ENCODE assay signal across 8 cellular contexts in the genomic region with DNA sequence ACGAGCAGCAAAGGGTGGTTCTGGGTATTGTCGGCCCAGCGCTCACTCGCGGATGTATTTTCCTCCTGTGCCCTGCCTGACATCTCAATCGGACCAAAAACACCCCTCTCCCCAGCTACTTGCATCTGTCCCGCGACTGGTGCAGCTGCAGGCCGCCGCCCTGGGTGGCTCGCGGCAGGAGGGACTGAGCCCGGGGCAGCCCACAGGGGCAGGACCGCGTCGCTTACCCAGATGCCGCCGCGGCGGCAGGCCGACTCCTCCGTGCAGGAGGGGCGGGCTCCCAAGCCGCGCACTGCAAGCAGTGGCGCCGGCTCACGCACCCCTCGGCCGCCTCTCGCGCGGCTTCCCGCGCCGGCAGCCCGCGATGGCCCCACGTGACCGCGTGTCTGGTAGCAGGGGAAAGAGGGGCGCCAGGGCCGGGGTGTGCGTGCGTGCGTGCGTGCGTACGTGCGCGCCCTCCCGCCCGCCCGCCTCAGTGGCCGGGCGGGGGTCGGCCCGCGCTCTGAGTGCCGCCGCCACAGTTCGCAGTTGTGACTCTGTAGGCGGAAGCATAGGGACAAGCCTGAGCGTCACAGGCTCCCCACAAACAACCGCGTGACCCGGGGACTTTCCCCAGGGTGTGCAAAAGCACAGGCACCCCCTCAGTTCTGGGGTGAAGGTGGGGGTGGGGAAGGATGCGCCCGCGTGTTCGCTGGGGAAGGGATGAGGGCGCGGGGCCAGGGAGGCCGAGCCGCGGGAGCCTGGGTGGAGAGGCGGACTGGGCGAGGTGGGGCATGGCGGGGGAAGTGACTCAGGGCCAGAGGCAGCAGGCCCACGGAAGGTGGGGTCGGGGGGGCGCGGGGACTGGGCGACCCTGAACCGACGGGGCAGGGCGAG. TPM values are rescaled to one million over a fixed set of nuclear protein-coding genes. Genes with fewer than 3 reads are reported as not detected.
DNase-seq lines count a peak whose midpoint lies in the region; ATAC-seq and TF ChIP-seq lines count a peak whose summit lies in the region.

Gene ZBTB25 (minus strand): TSS at position 405 of the 876 bp plus-strand sequence. CDS start 13,305 bp downstream, outside the sequence.

- H3K4me1 ChIP-seq in colonic mucosa, result peaks cover 35% of the 10 kb centered on the region

- H3K9me3 Mint-ChIP-seq in activated CD4-positive, alpha-beta T cell treated with anti-CD3 and anti-CD28 coated beads, Interleukin-2, amount 10 ng/mL, durations not matched to agents 24 days and 14 days, result no peaks in the 10 kb centered on the region

- H3K36me3 Mint-ChIP-seq in activated CD4-positive, alpha-beta T cell treated with anti-CD3 and anti-CD28 coated beads, Interleukin-2, amount 10 ng/mL, durations not matched to agents 24 days and 14 days (ENCODE audit: low read depth), result peaks cover 37% of the 10 kb centered on the region

- H3K9ac ChIP-seq in colonic mucosa (ENCODE audit: low read depth in 2 of 2, low read length in 2 of 2), result peak within 1 kb of the TSS; percentile 97 to 100

- peak within 1 kb of the TSS; percentile 83 for H3K4me3 ChIP-seq in BJ (ENCODE audit: low read depth, low read length)
- peak within 1 kb of the TSS; percentile 78 for H3K4me3 ChIP-seq in colonic mucosa

- CTCF ChIA-PET in BJ (lab: Yijun Ruan, JAX), result interaction anchor here (0.7 to 3.2 kb wide), 6 partner anchors 74 to 139 kb away, joined by 3 to 12 read pairs (median 4); no protein-coding TSS in a partner anchor

- ATAC-seq in HG03457 (IDR thresholded peaks at IDR 0.05; ENCODE audit: unreplicated experiment), result peak; percentile 50
- peak; percentile 75 for ATAC-seq in left lobe of liver

- peaks cover 56% of the 10 kb centered on the region for H3K4me1 Mint-ChIP-seq in activated CD4-positive, alpha-beta T cell treated with anti-CD3 and anti-CD28 coated beads, Interleukin-2, amount 10 ng/mL, durations not matched to agents 24 days and 14 days

- H3K4me3 Mint-ChIP-seq in activated CD4-positive, alpha-beta T cell treated with anti-CD3 and anti-CD28 coated beads, Interleukin-2, amount 10 ng/mL, durations not matched to agents 24 days and 14 days, result peak within 1 kb of the TSS; percentile 94

- intact Hi-C loops in activated CD4-positive, alpha-beta T cell treated with anti-CD3 and anti-CD28 coated beads, Interleukin-2, amount 10 ng/mL, durations not matched to agents 24 days and 14 days (cut with micrococcal nuclease), result loop anchor here (1.0 to 5.0 kb wide), 5 partner anchors 8 to 165 kb away; partner anchors contain the start of genes AKAP5, HSPA2 and MTHFD1
- intact Hi-C loops in colonic mucosa (cut with DNase I), result no loop called here

- no peaks in the 10 kb centered on the region for H3K9me3 ChIP-seq in colonic mucosa

- TF ChIP-seq CTCF in BJ (IDR thresholded peaks at IDR 0.05; ENCODE audit: insufficient read depth, low read depth, low read length) (no peak), colonic mucosa (IDR thresholded peaks at IDR 0.05) (no peak)

- peak within 1 kb of the TSS; percentile 100 for H3K27ac Mint-ChIP-seq in activated CD4-positive, alpha-beta T cell treated with anti-CD3 and anti-CD28 coated beads, Interleukin-2, amount 10 ng/mL, durations not matched to agents 24 days and 14 days

- no peaks in the 10 kb centered on the region for H3K36me3 ChIP-seq in BJ (ENCODE audit: control insufficient read depth, insufficient read depth, low read length)
- no peaks in the 10 kb centered on the region for H3K36me3 ChIP-seq in colonic mucosa

- POLR2A ChIA-PET in BJ (lab: Charles Lee), result interaction anchor here (0.6 to 1.0 kb wide), 5 partner anchors 17 to 411 kb away, joined by 3 to 22 read pairs (median 8); no protein-coding TSS in a partner anchor

- peak within 1 kb of the TSS; percentile 100 for H3K27ac ChIP-seq in colonic mucosa

- DNase-seq in BJ (ENCODE audit: low read depth), result peak; percentile 71
- DNase-seq in GM19240 (ENCODE audit: insufficient read length, low spot score), result peak; percentile 25
- peak; percentile 71 to 94 for DNase-seq in NCI-H526 (lab: John Stamatoyannopoulos, UW)
- DNase-seq in activated CD4-positive, alpha-beta T cell treated with anti-CD3 and anti-CD28 coated beads, Interleukin-2, amount 10 ng/mL, durations not matched to agents 24 days and 14 days, result peak; percentile 99
- DNase-seq in colonic mucosa, result peak; percentile 87
- peak; percentile 90 for DNase-seq in left lobe of liver (ENCODE audit: low spot score)
- peak; percentile 92 to 94 for DNase-seq in stimulated activated CD4-positive, alpha-beta T cell treated with anti-CD3 and anti-CD28 coated beads, Interleukin-2, amount 100 ng/mL, for 24 hours

- H3K27me3 ChIP-seq in BJ (ENCODE audit: control insufficient read depth, insufficient read depth, low read length), result no peaks in the 10 kb centered on the region
- no peaks in the 10 kb centered on the region for H3K27me3 ChIP-seq in colonic mucosa

- H3K27me3 Mint-ChIP-seq in activated CD4-positive, alpha-beta T cell treated with anti-CD3 and anti-CD28 coated beads, Interleukin-2, amount 10 ng/mL, durations not matched to agents 24 days and 14 days, result peaks cover 1% of the 10 kb centered on the region

RNA-seq across cellular contexts. Expression of gene ZBTB25, which starts in this region (rescaled TPM):
- 5.8 and 6.1 TPM in 2 replicates for polyA plus RNA-seq in BJ (2011; rRNA removed)
- 7.8 and 8.3 TPM in 2 replicates for polyA minus RNA-seq in BJ (2011; rRNA and poly(A)+ RNA removed)
- total RNA-seq in activated CD4-positive, alpha-beta T cell treated with anti-CD3 and anti-CD28 coated beads, Interleukin-2, amount 10 ng/mL, durations not matched to agents 24 days and 14 days, result 21.8 and 22.2 TPM in 2 replicates
- total RNA-seq in colonic mucosa (1 to 10 TPM; 5.6 to 6.1 TPM), left lobe of liver (5.7 TPM)

Comparison
In these comparisons a context has a peak if more than half of its experiments do, and no peak if none do; other contexts are left out.
1. Peak in every context shown above with its lines: DNase-seq, ATAC-seq, H3K4me3 ChIP-seq and H3K27ac ChIP-seq.
2. DNase-seq: peak in every context shown above with its lines; median percentile 99 in activated CD4-positive, alpha-beta T cell treated with anti-CD3 and anti-CD28 coated beads, Interleukin-2, amount 10 ng/mL, durations not matched to agents 24 days and 14 days; 93 in stimulated activated CD4-positive, alpha-beta T cell treated with anti-CD3 and anti-CD28 coated beads, Interleukin-2, amount 100 ng/mL, for 24 hours; 90 in left lobe of liver; 87 in colonic mucosa; 82 in NCI-H526; 71 in BJ; 25 in GM19240.